30 cellular contexts compared by ENCODE assay signal in genomic region chr11:58745705-58746364, GRCh38. TPM values are rescaled to one million over a fixed set of nuclear protein-coding genes. Genes with fewer than 3 reads are reported as not detected.
"Had no signal": no experiment of that assay in that cellular context is flagged by ENCODE, and none has a peak within 500 bp of the region (broad histone marks: within the 10 kb centered on the region; RNA-seq: fewer than 3 reads in every experiment).

No MANE protein-coding gene starts in this region.

- ATAC-seq: activated naive CD8-positive, alpha-beta T cell treated with anti-CD3 and anti-CD28 coated beads, Interleukin-2, amount 50 U/mL, for 24 hours; activated T-cell treated with anti-CD3 and anti-CD28 coated beads, Interleukin-2, amount 50 U/mL, for 4 hours; activated T-helper 17 cell treated with anti-CD3 and anti-CD28 coated beads, Interleukin-2, amount 50 U/mL, for 72 hours; esophagus mucosa; stimulated activated memory B cell treated with anti-CD40 and anti-IgM and Interleukin-4, amounts not matched to agents 10 μg/mL and 1 μg/mL and 100 μg/mL, for 72 hours had no signal

- FAIRE-seq: kidney, pancreas, small intestine had no signal

- DNase-seq: activated CD4-positive, alpha-beta memory T cell treated with anti-CD3 and anti-CD28 coated beads, Interleukin-2, amount 10 ng/mL, durations not matched to agents 7 days and 5 days; activated CD4-positive, alpha-beta T cell treated with anti-CD3 and anti-CD28 coated beads, Interleukin-2, amount 10 ng/mL, durations not matched to agents 24 days and 14 days; activated CD4-positive, CD25-positive, alpha-beta regulatory T cell treated with anti-CD3 and anti-CD28 coated beads, Interleukin-2, amount 50 U/mL, for 72 hours; activated CD8-positive, alpha-beta memory T cell treated with anti-CD3 and anti-CD28 coated beads, Interleukin-2, amount 50 U/mL, for 48 hours; activated gamma-delta T cell treated with Interleukin-2 at 50 U/mL for 16 hours; activated naive CD8-positive, alpha-beta T cell treated with anti-CD3 and anti-CD28 coated beads, Interleukin-2, amount 50 U/mL, for 24 hours; activated T-cell treated with anti-CD3 and anti-CD28 coated beads, Interleukin-2, amount 50 U/mL, for 4 hours; amygdala; central memory CD4-positive, alpha-beta T cell; endodermal cell; foreskin fibroblast; head of caudate nucleus; hippocampal formation; immature natural killer cell; kidney; naive B cell; nucleus accumbens; pancreas; sigmoid colon; small intestine; stimulated activated CD4-positive, alpha-beta T cell treated with anti-CD3 and anti-CD28 coated beads, Interleukin-1b, Interleukin-23, amount 100 ng/mL, for 48 hours; stimulated activated CD4-positive, alpha-beta T cell treated with anti-CD3 and anti-CD28 coated beads, Interleukin-4, amount 100 ng/mL, for 4 hours; stimulated activated CD8-positive, alpha-beta memory T cell treated with anti-CD3 and anti-CD28 coated beads, Interleukin-4, amount 100 ng/mL, for 48 hours; stomach; thyroid gland; upper lobe of left lung had no signal

RNA-seq across cellular contexts. Expression of gene GLYAT, which starts 14.1 kb away (rescaled TPM):
- polyA plus RNA-seq: immature natural killer cell, neural cell, pancreas, small intestine, stomach had no signal
